Comparison of ENCODE assay signal across 8 cellular contexts in the genomic region with DNA sequence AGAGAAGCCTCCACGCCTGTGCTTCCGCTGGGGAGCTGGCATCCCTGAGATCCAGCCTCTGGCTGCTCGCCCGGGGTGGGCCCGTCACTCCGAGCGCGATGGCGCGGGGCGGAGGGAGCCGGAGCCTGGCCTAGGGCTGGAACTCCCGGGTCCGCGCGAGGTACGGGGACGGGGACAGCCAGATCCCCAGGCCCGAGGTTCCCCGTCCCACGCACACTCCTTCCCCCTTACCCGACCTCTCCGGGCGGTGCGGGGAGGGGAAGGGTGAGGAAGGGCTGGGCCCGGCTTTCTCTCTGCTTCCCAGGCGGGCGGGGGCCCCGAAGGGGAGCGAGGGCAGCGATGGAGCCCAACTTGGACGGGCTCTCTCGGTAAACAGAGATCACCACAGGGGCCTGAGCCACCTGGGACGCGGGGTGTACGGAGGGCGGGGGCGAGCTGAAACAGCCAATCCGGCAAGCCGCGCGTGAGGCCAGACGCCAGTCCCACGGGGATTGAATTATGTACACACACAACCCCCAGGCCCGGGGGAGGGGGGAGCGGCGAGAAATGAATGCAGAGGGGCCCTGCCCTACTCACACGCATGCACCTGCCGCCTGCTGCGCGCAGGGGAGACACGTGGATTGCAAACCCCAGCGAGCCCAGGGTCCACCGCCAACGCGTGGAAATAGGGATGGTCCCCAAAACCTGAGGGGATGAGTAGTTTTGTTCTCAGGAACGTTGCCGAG. TPM values are rescaled to one million over a fixed set of nuclear protein-coding genes. Genes with fewer than 3 reads are reported as not detected.
DNase-seq lines count a peak whose midpoint lies in the region; ATAC-seq and TF ChIP-seq lines count a peak whose summit lies in the region.

Gene SLC16A11, minus strand, starts transcription at position 549 of the 725 bp plus-strand sequence. CDS start 579 bp downstream, outside the sequence.

- no peaks in the 10 kb centered on the region for H3K9me3 Mint-ChIP-seq in endothelial cell (ENCODE audit: unreplicated experiment)
- H3K9me3 Mint-ChIP-seq in naive thymus-derived CD4-positive, alpha-beta T cell = no peaks in the 10 kb centered on the region

- H3K36me3 ChIP-seq in naive thymus-derived CD4-positive, alpha-beta T cell (ENCODE audit: control insufficient read depth in 2 of 3, insufficient read depth in 3 of 3, low read length in 3 of 3) = no peaks in the 10 kb centered on the region
- no peaks in the 10 kb centered on the region for H3K36me3 ChIP-seq in aorta (ENCODE audit: control insufficient read depth in 1 of 2, insufficient read depth in 2 of 2, low read length in 1 of 2)

- DNase-seq in Right ventricle myocardium inferior (ENCODE audit: missing footprints) (peak; percentile 75), cardiac septum (ENCODE audit: low spot score) (no peak), endothelial cell (ENCODE audit: low spot score) (no peak), aorta (peak in 1 of 2 donors; percentile 87), middle frontal gyrus (ENCODE audit: extremely low spot score, low spot score) (no peak), UCSD-AML1 (lab: John Stamatoyannopoulos, UW; ENCODE audit: unreplicated experiment) (no peak)
- peak; percentile 26 to 51 (median 36) for DNase-seq in naive thymus-derived CD4-positive, alpha-beta T cell

- peak within 1 kb of the TSS; percentile 68 for H3K4me3 ChIP-seq in naive thymus-derived CD4-positive, alpha-beta T cell (ENCODE audit: low read length)
- H3K4me3 ChIP-seq in aorta (ENCODE audit: low read length in 2 of 2) = peak within 1 kb of the TSS; percentile 1 to 19

- CTCF ChIA-PET in naive thymus-derived CD4-positive, alpha-beta T cell (lab: Charles Lee) = interaction anchor here (0.7 to 6.4 kb wide), 2 partner anchors 11 to 93 kb away, joined by 3 to 145 read pairs; no protein-coding TSS in a partner anchor

- ATAC-seq in Right ventricle myocardium inferior (peak; percentile 55), aorta (ENCODE audit: low FRiP score) (peak; percentile 64)
- ATAC-seq in naive thymus-derived CD4-positive, alpha-beta T cell = peak; percentile 3

- peaks cover 27 to 30% of the 10 kb centered on the region in 2 donors for H3K4me1 ChIP-seq in naive thymus-derived CD4-positive, alpha-beta T cell (ENCODE audit: control insufficient read depth in 2 of 2, insufficient read depth in 2 of 2, low read length in 2 of 2)
- H3K4me1 ChIP-seq in aorta (ENCODE audit: control insufficient read depth in 1 of 2, insufficient read depth in 2 of 2, low read length in 2 of 2) = no peaks in the 10 kb centered on the region

- H3K27me3 Mint-ChIP-seq in endothelial cell (ENCODE audit: unreplicated experiment) = peaks cover 15% of the 10 kb centered on the region
- H3K27me3 Mint-ChIP-seq in naive thymus-derived CD4-positive, alpha-beta T cell = peaks cover 0 to 31% (median 0%) of the 10 kb centered on the region in 5 donors

- H3K36me3 Mint-ChIP-seq in endothelial cell (ENCODE audit: low read depth, unreplicated experiment) = no peaks in the 10 kb centered on the region
- peaks cover 0 to 2% (median 0%) of the 10 kb centered on the region in 5 donors for H3K36me3 Mint-ChIP-seq in naive thymus-derived CD4-positive, alpha-beta T cell

- 1 to 2% methylated on average over 56 to 58 of the region's 58 CpGs for WGBS in aorta, 2 donors

- POLR2A ChIA-PET in naive thymus-derived CD4-positive, alpha-beta T cell (lab: Charles Lee) = interaction anchor here (0.9 to 1.5 kb wide), 4 partner anchors 8 to 644 kb away, joined by 3 to 7 read pairs (median 4); partner anchors contain the start of gene SLC16A13

- no peaks in the 10 kb centered on the region for H3K9me3 ChIP-seq in naive thymus-derived CD4-positive, alpha-beta T cell (ENCODE audit: control insufficient read depth in 2 of 3, low read length in 3 of 3)
- no peaks in the 10 kb centered on the region for H3K9me3 ChIP-seq in aorta (ENCODE audit: control insufficient read depth, low read length)

- TF ChIP-seq CTCF in VCaP (conservative IDR thresholded peaks at IDR 0.05) (no peak), endothelial cell (IDR thresholded peaks at IDR 0.05; ENCODE audit: unreplicated experiment) (no peak)

- H3K27ac Mint-ChIP-seq in endothelial cell (ENCODE audit: unreplicated experiment) = no peak within 1 kb of the TSS
- H3K27ac Mint-ChIP-seq in naive thymus-derived CD4-positive, alpha-beta T cell = peak within 1 kb of the TSS in 8 of 9 donors; percentile 77 to 95 (median 85)

- H3K27ac ChIP-seq in VCaP (peak within 1 kb of the TSS; percentile 96), aorta (ENCODE audit: low read depth in 1 of 2, low read length in 2 of 2) (no peak within 1 kb of the TSS)
- peak within 1 kb of the TSS; percentile 78 for H3K27ac ChIP-seq in naive thymus-derived CD4-positive, alpha-beta T cell (ENCODE audit: low read depth, low read length)

- peak within 1 kb of the TSS; percentile 51 for H3K4me3 Mint-ChIP-seq in endothelial cell (ENCODE audit: unreplicated experiment)
- peak within 1 kb of the TSS; percentile 60 to 87 (median 80) for H3K4me3 Mint-ChIP-seq in naive thymus-derived CD4-positive, alpha-beta T cell

- intact Hi-C loops in Right ventricle myocardium inferior (cut with DNase I) (no loop called here), cardiac septum (cut with DNase I) (no loop called here), aorta (cut with DNase I) (loop anchor here in 1 of 2 donors (10.0 kb wide), 1 partner anchor 251 kb away; the partner anchor contains the start of gene YBX2)
- intact Hi-C loops in naive thymus-derived CD4-positive, alpha-beta T cell (cut with micrococcal nuclease) = loop anchor here in 1 of 2 donors (2.0 to 10.0 kb wide), 2 partner anchors 393 to 791 kb away; partner anchors contain the start of gene KDM6B

- H3K4me1 Mint-ChIP-seq in endothelial cell (ENCODE audit: unreplicated experiment) = peaks cover 18% of the 10 kb centered on the region
- peaks cover 7 to 70% (median 51%) of the 10 kb centered on the region in 7 donors for H3K4me1 Mint-ChIP-seq in naive thymus-derived CD4-positive, alpha-beta T cell

- H3K27me3 ChIP-seq in naive thymus-derived CD4-positive, alpha-beta T cell (ENCODE audit: control insufficient read depth in 2 of 2, insufficient read depth in 2 of 2, low read length in 2 of 2) = no peaks in the 10 kb centered on the region
- no peaks in the 10 kb centered on the region for H3K27me3 ChIP-seq in aorta (ENCODE audit: control insufficient read depth in 1 of 2, insufficient read depth in 2 of 2, low read length in 1 of 2)

RNA-seq across cellular contexts. Expression of gene SLC16A11, which starts in this region (rescaled TPM):
- total RNA-seq in Right ventricle myocardium inferior = 0.78 TPM
- 1.1 TPM for total RNA-seq in cardiac septum
- 0.33 TPM for total RNA-seq in endothelial cell (ENCODE audit: unreplicated experiment)
- total RNA-seq in naive thymus-derived CD4-positive, alpha-beta T cell = 1 to 10 TPM in 3 of 5 experiments, under 1 TPM in 2; 0.24 to 1.7 (median 1.4) TPM
- polyA plus RNA-seq in naive thymus-derived CD4-positive, alpha-beta T cell = 1 to 10 TPM; 1.1 TPM
- 1 to 10 TPM in 1 of 2 donors, under 1 TPM in 1; 0.26 to 1.3 TPM for total RNA-seq in aorta
- not detected for polyA plus RNA-seq in aorta

Comparison
In these comparisons a context has a peak if more than half of its experiments do, and no peak if none do; other contexts are left out.
1. Peak in DNase-seq and ATAC-seq in Right ventricle myocardium inferior; RNA of the gene not detected or under 1 TPM.
2. ATAC-seq: peak in every context shown above with its lines; median percentile 64 in aorta; 55 in Right ventricle myocardium inferior; 3 in naive thymus-derived CD4-positive, alpha-beta T cell.
3. DNase-seq: peak in naive thymus-derived CD4-positive, alpha-beta T cell (9 of 9); none in cardiac septum (single experiment), endothelial cell (single experiment), middle frontal gyrus (single experiment) and UCSD-AML1 (single experiment).
4. H3K27ac ChIP-seq: peak in VCaP (single experiment) and naive thymus-derived CD4-positive, alpha-beta T cell (single experiment); none in aorta (0 of 2).